11 cellular contexts compared by ENCODE assay signal in the genomic region with DNA sequence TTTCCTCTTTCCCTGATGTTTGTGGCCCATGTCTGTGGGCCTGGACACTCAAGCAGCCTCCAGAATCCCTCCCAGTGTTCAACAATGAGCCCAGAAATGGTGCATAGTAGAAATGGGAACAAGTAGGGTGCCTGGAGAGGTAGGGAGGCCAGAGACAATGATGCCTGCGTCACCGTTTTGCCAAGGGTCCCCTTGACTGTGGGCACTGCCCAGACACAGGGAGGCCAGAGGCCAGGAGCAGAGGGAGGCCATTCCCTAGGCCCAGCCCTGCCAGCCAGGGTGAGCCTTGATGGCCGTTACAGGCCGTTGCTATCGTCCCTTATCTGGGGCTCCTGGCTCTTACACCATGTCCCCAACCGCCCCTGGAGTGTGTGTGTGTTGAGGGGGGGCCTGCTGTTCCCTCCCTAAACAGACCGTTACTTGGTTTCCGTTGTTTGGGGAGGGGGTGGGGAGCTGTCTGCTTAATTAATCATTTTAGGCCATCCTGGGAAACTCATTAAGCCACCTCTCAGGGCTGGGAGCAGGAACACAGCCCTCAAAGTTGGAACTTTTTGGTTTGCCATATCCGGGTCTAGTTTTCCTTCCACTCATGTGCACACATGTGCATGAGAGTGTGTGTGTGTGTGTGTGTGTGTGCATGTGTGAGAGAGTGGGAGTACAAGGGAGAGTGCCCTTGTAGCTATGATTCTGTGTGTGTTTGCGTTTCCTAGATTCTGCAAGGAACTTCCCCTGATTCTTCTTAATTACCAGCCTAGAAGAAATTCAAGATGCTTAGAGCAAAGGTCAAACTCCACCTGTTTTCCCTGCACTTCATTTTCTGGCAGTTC.
DNase-seq lines count a peak whose midpoint lies in the region; ATAC-seq and TF ChIP-seq lines count a peak whose summit lies in the region.
"Had no signal": no experiment of that assay in that cellular context is flagged by ENCODE, and none has a peak within 500 bp of the region (broad histone marks: within the 10 kb centered on the region; RNA-seq: fewer than 3 reads in every experiment).

No MANE protein-coding gene starts in this region.

- intact Hi-C loops in adrenal gland (cut with DNase I) (loop anchor here in 1 of 2 donors (10.0 kb wide), 1 partner anchor 63 kb away; no protein-coding TSS in a partner anchor), right lobe of liver (cut with DNase I) (no loop called here)

- H3K4me3 ChIP-seq in adrenal gland: no peak overlapping the region
- no peak overlapping the region for H3K4me3 ChIP-seq in right lobe of liver
- peak overlapping the region in 1 of 2 donors; percentile 8 for H3K4me3 ChIP-seq in stomach smooth muscle (ENCODE audit: low read length in 2 of 2)

- ATAC-seq in right lobe of liver (no peak), HG02798 (IDR thresholded peaks at IDR 0.05; ENCODE audit: poor library complexity, unreplicated experiment) (no peak)
- ATAC-seq: activated naive CD8-positive, alpha-beta T cell treated with anti-CD3 and anti-CD28 coated beads, Interleukin-2, amount 50 U/mL, for 24 hours; stimulated activated naive CD8-positive, alpha-beta T cell treated with anti-CD3 and anti-CD28 coated beads, Interleukin-15, amount 100 ng/mL, for 72 hours had no signal

- H3K27ac ChIP-seq in adrenal gland (peak overlapping the region in 4 of 5 donors; percentile 2 to 88 (median 75)), right lobe of liver (peak overlapping the region; percentile 89 to 95 (median 91)), stomach smooth muscle (ENCODE audit: low read length) (peak overlapping the region; percentile 94)

- TF ChIP-seq CTCF in adrenal gland (IDR thresholded peaks at IDR 0.05): no peak
- TF ChIP-seq CTCF in right lobe of liver (IDR thresholded peaks at IDR 0.05): no peak

- peak overlapping the region in 1 of 2 donors; percentile 67 for H3K9ac ChIP-seq in stomach smooth muscle (ENCODE audit: low read length in 2 of 2)

- H3K9me3 ChIP-seq in adrenal gland (replicated peaks in 1 of 3): no peaks in the 10 kb centered on the region
- no peaks in the 10 kb centered on the region for H3K9me3 ChIP-seq in right lobe of liver
- no peaks in the 10 kb centered on the region for H3K9me3 ChIP-seq in stomach smooth muscle (ENCODE audit: control insufficient read depth in 2 of 2, low read length in 2 of 2)

- peaks cover 12 to 83% of the 10 kb centered on the region in 2 donors for H3K4me1 ChIP-seq in adrenal gland (replicated peaks in 1 of 2)
- H3K4me1 ChIP-seq in right lobe of liver: peaks cover 2 to 89% (median 39%) of the 10 kb centered on the region in 4 donors
- H3K4me1 ChIP-seq in stomach smooth muscle (ENCODE audit: control insufficient read depth, insufficient read depth, low read length): peaks cover 90% of the 10 kb centered on the region

- DNase-seq in KG1 (lab: John Stamatoyannopoulos, UW) (peak; percentile 53), adrenal gland (peak in 1 of 7 donors; percentile 37), right lobe of liver (no peak), inferior parietal cortex (ENCODE audit: extremely low spot score) (no peak), HPDE6-E6E7 (ENCODE audit: extremely low spot score) (no peak)
- DNase-seq in activated CD4-positive, alpha-beta T cell treated with anti-CD3 and anti-CD28 coated beads, Interleukin-2, amount 50 U/mL, for 4 hours: no peak
- DNase-seq: activated CD4-positive, CD25-positive, alpha-beta regulatory T cell treated with anti-CD3 and anti-CD28 coated beads, Interleukin-2, amount 50 U/mL, for 72 hours; activated naive CD8-positive, alpha-beta T cell treated with anti-CD3 and anti-CD28 coated beads, Interleukin-2, amount 50 U/mL, for 24 hours; stimulated activated naive CD8-positive, alpha-beta T cell treated with anti-CD3 and anti-CD28 coated beads, Interleukin-15, amount 100 ng/mL, for 72 hours had no signal

- no peaks in the 10 kb centered on the region for H3K36me3 ChIP-seq in adrenal gland (replicated peaks in 1 of 2)
- no peaks in the 10 kb centered on the region for H3K36me3 ChIP-seq in right lobe of liver
- H3K36me3 ChIP-seq in stomach smooth muscle (ENCODE audit: control insufficient read depth in 2 of 2, insufficient read depth in 2 of 2, low read length in 2 of 2): no peaks in the 10 kb centered on the region

- TF ChIP-seq POLR2A in adrenal gland (IDR thresholded peaks at IDR 0.05): no peak
- no peak for TF ChIP-seq POLR2A in right lobe of liver (IDR thresholded peaks at IDR 0.05)

- H3K27me3 ChIP-seq in adrenal gland: no peaks in the 10 kb centered on the region
- no peaks in the 10 kb centered on the region for H3K27me3 ChIP-seq in right lobe of liver
- H3K27me3 ChIP-seq in stomach smooth muscle (ENCODE audit: control insufficient read depth in 1 of 2, insufficient read depth in 2 of 2, low read length in 2 of 2): no peaks in the 10 kb centered on the region

- 43 to 64% (median 50%) methylated on average over 8 to 10 of the region's 10 CpGs for WGBS in adrenal gland, 4 donors
- WGBS in right lobe of liver (ENCODE audit: insufficient coverage, low coverage, low lambda C conversion rate, missing lambda C conversion rate): 36% methylated on average over 5 of the region's 10 CpGs
